In genomic region chr15:89206908-89207331, GRCh38 we compare ENCODE assay signal across 9 cellular contexts. TPM values are rescaled to one million over a fixed set of nuclear protein-coding genes. Genes with fewer than 3 reads are reported as not detected.
A peak's percentile ranks its signal among the peaks of the same experiment; 100 is the strongest.
DNase-seq lines count a peak whose midpoint lies in the region; ATAC-seq, FAIRE-seq and TF ChIP-seq lines count a peak whose summit lies in the region.
"Had no signal": no experiment of that assay in that cellular context is flagged by ENCODE, and none has a peak within 500 bp of the region (broad histone marks: within the 10 kb centered on the region; RNA-seq: fewer than 3 reads in every experiment).

No MANE protein-coding gene starts in this region.

- peak; percentile 80 for ATAC-seq in GM21381 (IDR thresholded peaks at IDR 0.05; ENCODE audit: unreplicated experiment)

- no peak overlapping the region for H3K4me3 ChIP-seq in CD8-positive, alpha-beta memory T cell (ENCODE audit: low read length)
- peak overlapping the region; percentile 60 for H3K4me3 ChIP-seq in osteoblast (ENCODE audit: insufficient read depth, low read length)
- H3K4me3 ChIP-seq in testis: no peak overlapping the region

- TF ChIP-seq CTCF in osteoblast (IDR thresholded peaks at IDR 0.05; ENCODE audit: extremely low read depth, low read depth, low read length) (peak; percentile 94), testis (IDR thresholded peaks at IDR 0.05) (peak; percentile 83 to 95 (median 94))

- H3K27me3 Mint-ChIP-seq in CD8-positive, alpha-beta memory T cell: peaks cover 0 to 4% of the 10 kb centered on the region in 2 donors

- H3K9me3 Mint-ChIP-seq in CD8-positive, alpha-beta memory T cell: no peaks in the 10 kb centered on the region

- no peak overlapping the region for H3K27ac ChIP-seq in CD8-positive, alpha-beta memory T cell (ENCODE audit: low read depth, low read length)
- no peak overlapping the region for H3K27ac ChIP-seq in osteoblast (ENCODE audit: low read depth, low read length)
- no peak overlapping the region for H3K27ac ChIP-seq in testis

- no peaks in the 10 kb centered on the region for H3K79me2 ChIP-seq in osteoblast (ENCODE audit: insufficient read depth, low read length)

- no peaks in the 10 kb centered on the region for H3K27me3 ChIP-seq in CD8-positive, alpha-beta memory T cell (ENCODE audit: insufficient read depth, low read length, poor library complexity, severe bottlenecking)
- H3K27me3 ChIP-seq in osteoblast (ENCODE audit: insufficient read depth, low read length) (peaks cover 2% of the 10 kb centered on the region), testis (no peaks in the 10 kb centered on the region)

- peaks cover 30 to 36% (median 35%) of the 10 kb centered on the region in 3 donors for H3K4me1 Mint-ChIP-seq in CD8-positive, alpha-beta memory T cell

- in situ Hi-C loops in KBM-7 (cut with MboI; ENCODE audit: low pct_unique_long_range_greater_than_20kb, low sequenced_read_pairs): no loop called here
- in situ Hi-C loops in SK-MEL-5 (cut with HindIII; ENCODE audit: low pct_unique_long_range_greater_than_20kb, low sequenced_read_pairs): no loop called here

- POLR2A ChIA-PET in CD8-positive, alpha-beta memory T cell (lab: Charles Lee): interaction anchor here (0.9 kb wide), 1 partner anchor 37 kb away, joined by 3 read pairs; the partner anchor contains the start of gene FANCI

- peak overlapping the region in 2 of 8 donors; percentile 47 to 52 for H3K27ac Mint-ChIP-seq in CD8-positive, alpha-beta memory T cell

- H3K9me3 ChIP-seq in CD8-positive, alpha-beta memory T cell (ENCODE audit: low read length): no peaks in the 10 kb centered on the region
- H3K9me3 ChIP-seq in osteoblast (ENCODE audit: low read depth, low read length) (no peaks in the 10 kb centered on the region), testis (no peaks in the 10 kb centered on the region)

- peak overlapping the region in 3 of 7 donors; percentile 1 to 28 (median 10) for H3K4me3 Mint-ChIP-seq in CD8-positive, alpha-beta memory T cell

- no peaks in the 10 kb centered on the region for H3K4me1 ChIP-seq in CD8-positive, alpha-beta memory T cell (ENCODE audit: insufficient read depth, low read length)
- peaks cover 9% of the 10 kb centered on the region for H3K4me1 ChIP-seq in osteoblast (ENCODE audit: insufficient read depth, low read length)
- H3K4me1 ChIP-seq in testis: peaks cover 3% of the 10 kb centered on the region

- H2AFZ ChIP-seq in osteoblast (ENCODE audit: low read length): peak overlapping the region; percentile 69

- DNase-seq in CD8-positive, alpha-beta memory T cell: peak; percentile 47 to 76 (median 57)
- DNase-seq in KBM-7: peak; percentile 95
- DNase-seq in SK-MEL-5 (ENCODE audit: low read depth, low spot score): peak; percentile 83
- DNase-seq in activated gamma-delta T cell (lab: John Stamatoyannopoulos, UW): peak; percentile 41
- DNase-seq in frontal cortex (ENCODE audit: low spot score in 2 of 2): peak; percentile 65 to 82
- DNase-seq in osteoblast (ENCODE audit: insufficient read length, low spot score, missing footprints): peak; percentile 96
- peak; percentile 88 for DNase-seq in testis

- peak overlapping the region; percentile 81 for H3K4me2 ChIP-seq in osteoblast (ENCODE audit: insufficient read depth, low read length)

- H3K36me3 ChIP-seq in CD8-positive, alpha-beta memory T cell (ENCODE audit: insufficient read depth, low read length): no peaks in the 10 kb centered on the region
- no peaks in the 10 kb centered on the region for H3K36me3 ChIP-seq in osteoblast (ENCODE audit: insufficient read depth, low read length)
- no peaks in the 10 kb centered on the region for H3K36me3 ChIP-seq in testis (ENCODE audit: low read depth, missing control alignments)

- CTCF ChIA-PET in CD8-positive, alpha-beta memory T cell (lab: Charles Lee): interaction anchor here (0.7 to 4.0 kb wide), 43 partner anchors 8 to 303 kb away, joined by 3 to 31 read pairs (median 4); partner anchors contain the start of genes FANCI and POLG

- no peaks in the 10 kb centered on the region for H3K36me3 Mint-ChIP-seq in CD8-positive, alpha-beta memory T cell

- FAIRE-seq in frontal cortex (lab: Jason Lieb, UNC): no peak
- FAIRE-seq: TTC549 had no signal

- 3 to 10% methylated on average over 3 to 14 of the region's 14 CpGs for WGBS in testis, 2 donors

- no peaks in the 10 kb centered on the region for H4K20me1 ChIP-seq in osteoblast (ENCODE audit: insufficient read depth, low read length)

- no peak for TF ChIP-seq POLR2A in testis (IDR thresholded peaks at IDR 0.05)

- intact Hi-C loops in testis (cut with DNase I; ENCODE audit: low total_unique reads): no loop called here

RNA-seq across cellular contexts. Expression of gene RLBP1, which starts 14.5 kb away (rescaled TPM):
- not detected for total RNA-seq in CD8-positive, alpha-beta memory T cell
- polyA plus RNA-seq in CD8-positive, alpha-beta memory T cell: not detected
- total RNA-seq in SK-MEL-5 (2014; rRNA removed; shearing (Covaris generic)): 33.8 and 37.2 TPM in 2 replicates
- polyA plus RNA-seq in SK-MEL-5 (2015; cell fraction: cytosol; rRNA removed): 22.6 and 22.8 TPM in 2 replicates
- 196 and 231 TPM in 2 replicates for polyA plus RNA-seq in SK-MEL-5 (2015; cell fraction: nucleus; rRNA removed)
- 3.3 TPM for total RNA-seq in frontal cortex
- total RNA-seq in osteoblast: under 0.01 TPM in 2 replicates
- total RNA-seq in testis: under 1 TPM; 0.31 to 0.93 TPM
- polyA plus RNA-seq in testis (ENCODE audit: insufficient read depth, low read depth, low replicate concordance): 1.1 TPM

RNA-seq across cellular contexts. Expression of gene FANCI, which starts 36.9 kb away (rescaled TPM):
- total RNA-seq in CD8-positive, alpha-beta memory T cell: 100 to 1,000 TPM; 140 to 145 TPM
- polyA plus RNA-seq in CD8-positive, alpha-beta memory T cell: 6.7 TPM
- 57.6 and 64.5 TPM in 2 replicates for total RNA-seq in SK-MEL-5 (2014; rRNA removed; shearing (Covaris generic))
- polyA plus RNA-seq in SK-MEL-5 (2015; cell fraction: cytosol; rRNA removed): 38.1 and 51.9 TPM in 2 replicates
- 330 and 356 TPM in 2 replicates for polyA plus RNA-seq in SK-MEL-5 (2015; cell fraction: nucleus; rRNA removed)
- total RNA-seq in frontal cortex (7.3 TPM), osteoblast (11.8 and 59.4 TPM in 2 replicates), testis (10 to 100 TPM; 45.0 to 63.6 TPM)
- polyA plus RNA-seq in testis (ENCODE audit: insufficient read depth, low read depth, low replicate concordance): 56.0 TPM

Comparison
In these comparisons a context has a peak if more than half of its experiments do, and no peak if none do; other contexts are left out.
1. DNase-seq: peak in every context shown above with its lines; median percentile 96 in osteoblast; 95 in KBM-7; 88 in testis; 83 in SK-MEL-5; 74 in frontal cortex; 57 in CD8-positive, alpha-beta memory T cell; 41 in activated gamma-delta T cell.